Comparison of ENCODE assay signal across 19 cellular contexts in the genomic region with DNA sequence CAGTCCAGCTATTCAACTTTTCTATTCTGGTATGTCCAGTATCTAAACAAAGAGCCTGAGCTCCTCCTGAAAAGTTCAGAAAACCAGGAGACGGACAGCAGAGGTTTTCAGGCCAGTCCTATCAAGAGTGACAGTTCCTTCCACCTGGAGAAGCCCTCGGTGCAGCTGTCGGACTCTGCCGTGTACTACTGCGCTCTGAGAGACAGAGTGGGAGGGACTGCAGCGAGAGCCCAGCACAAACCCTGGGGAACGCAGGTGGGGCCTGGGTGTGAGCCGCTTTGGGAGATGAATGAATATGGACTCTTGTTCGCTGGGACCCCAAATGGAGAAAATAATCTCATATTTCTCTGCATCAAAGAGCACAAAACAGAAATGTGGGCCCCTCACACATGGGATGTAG.
DNase-seq lines count a peak whose midpoint lies in the region; ATAC-seq and TF ChIP-seq lines count a peak whose summit lies in the region.
"Had no signal": no experiment of that assay in that cellular context is flagged by ENCODE, and none has a peak within 500 bp of the region (broad histone marks: within the 10 kb centered on the region; RNA-seq: fewer than 3 reads in every experiment).

No MANE protein-coding gene starts in this region.

- DNase-seq in SK-N-SH: no peak
- peak in 1 of 10 experiments; percentile 39 for DNase-seq in CD4-positive, alpha-beta T cell
- no peak for DNase-seq in activated CD4-positive, alpha-beta memory T cell treated with anti-CD3 and anti-CD28 coated beads, Interleukin-2, amount 10 ng/mL, durations not matched to agents 7 days and 5 days
- DNase-seq in central memory CD8-positive, alpha-beta T cell (ENCODE audit: low spot score in 2 of 2): no peak
- no peak for DNase-seq in right atrium auricular region (ENCODE audit: low spot score)
- DNase-seq in NCI-H774 (lab: John Stamatoyannopoulos, UW): no peak
- DNase-seq: 8988T, adrenal gland, caudate nucleus, DMS79, HFFc6, NCI-H1417, NCI-H748 treated with DMSO at 0.1 percent for 48 hours had no signal

- no peaks in the 10 kb centered on the region for H3K9me2 ChIP-seq in SK-N-SH

- CTCF ChIA-PET in SK-N-SH (lab: Yijun Ruan, JAX): interaction anchor here (1.0 to 2.8 kb wide), 2 partner anchors 26 to 109 kb away, joined by 3 to 16 read pairs; no protein-coding TSS in a partner anchor
- CTCF ChIA-PET in CD4-positive, alpha-beta T cell (lab: Charles Lee): interaction anchor here (1.0 to 2.8 kb wide), 7 partner anchors 15 to 567 kb away, joined by 3 to 18 read pairs (median 6); no protein-coding TSS in a partner anchor
- CTCF ChIA-PET in activated CD4-positive, alpha-beta memory T cell treated with anti-CD3 and anti-CD28 coated beads, Interleukin-2, amount 10 ng/mL, durations not matched to agents 7 days and 5 days (lab: Charles Lee): interaction anchor here (0.7 to 2.4 kb wide), 11 partner anchors 11 to 567 kb away, joined by 3 to 9 read pairs (median 5); no protein-coding TSS in a partner anchor

- H3K4me3 Mint-ChIP-seq in CD4-positive, alpha-beta T cell: peak overlapping the region; percentile 88
- H3K4me3 Mint-ChIP-seq in activated CD4-positive, alpha-beta memory T cell treated with anti-CD3 and anti-CD28 coated beads, Interleukin-2, amount 10 ng/mL, durations not matched to agents 7 days and 5 days: peak overlapping the region; percentile 66
- H3K4me3 Mint-ChIP-seq in central memory CD8-positive, alpha-beta T cell: peak overlapping the region; percentile 70
- H3K4me3 Mint-ChIP-seq: HFFc6, immature natural killer cell, type B pancreatic cell had no signal

- no peak overlapping the region for H3K4me2 ChIP-seq in SK-N-SH
- H3K4me2 ChIP-seq: BLaER1 had no signal

- H3K36me3 ChIP-seq in SK-N-SH (replicated peaks in 1 of 2; ENCODE audit: control insufficient read depth in 1 of 2, insufficient read depth in 2 of 2, low read length in 1 of 2): no peaks in the 10 kb centered on the region
- H3K36me3 ChIP-seq in right atrium auricular region: no peaks in the 10 kb centered on the region
- H3K36me3 ChIP-seq: adrenal gland, BLaER1, Peyer's patch had no signal

- POLR2A ChIA-PET in SK-N-SH (lab: Yijun Ruan, JAX): no interaction called here
- POLR2A ChIA-PET in CD4-positive, alpha-beta T cell (lab: Charles Lee): interaction anchor here (0.7 to 3.1 kb wide), 14 partner anchors 10 to 855 kb away, joined by 3 to 9 read pairs (median 4); no protein-coding TSS in a partner anchor
- POLR2A ChIA-PET in activated CD4-positive, alpha-beta memory T cell treated with anti-CD3 and anti-CD28 coated beads, Interleukin-2, amount 10 ng/mL, durations not matched to agents 7 days and 5 days (lab: Charles Lee): interaction anchor here (0.6 to 2.3 kb wide), 7 partner anchors 10 to 552 kb away, joined by 3 to 8 read pairs (median 3); no protein-coding TSS in a partner anchor

- no peaks in the 10 kb centered on the region for H3F3A ChIP-seq in SK-N-SH (replicated peaks; ENCODE audit: insufficient read depth)

- no peaks in the 10 kb centered on the region for H3K9me3 Mint-ChIP-seq in CD4-positive, alpha-beta T cell
- H3K9me3 Mint-ChIP-seq in activated CD4-positive, alpha-beta memory T cell treated with anti-CD3 and anti-CD28 coated beads, Interleukin-2, amount 10 ng/mL, durations not matched to agents 7 days and 5 days: no peaks in the 10 kb centered on the region
- H3K9me3 Mint-ChIP-seq in central memory CD8-positive, alpha-beta T cell: no peaks in the 10 kb centered on the region
- H3K9me3 Mint-ChIP-seq: immature natural killer cell had no signal

- WGBS in SK-N-SH (ENCODE audit: low lambda C conversion rate): 9% methylated on average over 9 of the region's 9 CpGs

- no peak for TF ChIP-seq RAD21 in SK-N-SH (IDR thresholded peaks at IDR 0.05; ENCODE audit: low read length)

- 0 out of 2 replicates have a peak overlapping the region, but pooled peaks have one; percentile 56 for H2AFZ ChIP-seq in SK-N-SH (ENCODE audit: low read depth)

- no peak for ATAC-seq in SK-N-SH treated with all-trans-retinoic acid at 6 μM for 48 hours
- ATAC-seq in CD4-positive, alpha-beta T cell (ENCODE audit: poor library complexity): peak; percentile 30
- ATAC-seq in central memory CD8-positive, alpha-beta T cell (replicated peaks; ENCODE audit: extremely low read depth, poor library complexity, severe bottlenecking): no peak
- ATAC-seq in GM18858 (IDR thresholded peaks at IDR 0.05; ENCODE audit: unreplicated experiment): no peak

- no peaks in the 10 kb centered on the region for H3K9me3 ChIP-seq in SK-N-SH
- H3K9me3 ChIP-seq in CD4-positive, alpha-beta T cell (ENCODE audit: control insufficient read depth, low read length): no peaks in the 10 kb centered on the region
- no peaks in the 10 kb centered on the region for H3K9me3 ChIP-seq in right atrium auricular region
- H3K9me3 ChIP-seq: adrenal gland, BLaER1, Peyer's patch had no signal

- H3K4me1 Mint-ChIP-seq in CD4-positive, alpha-beta T cell (ENCODE audit: low read depth): peaks cover 31% of the 10 kb centered on the region
- H3K4me1 Mint-ChIP-seq in activated CD4-positive, alpha-beta memory T cell treated with anti-CD3 and anti-CD28 coated beads, Interleukin-2, amount 10 ng/mL, durations not matched to agents 7 days and 5 days: peaks cover 29% of the 10 kb centered on the region
- peaks cover 14% of the 10 kb centered on the region for H3K4me1 Mint-ChIP-seq in central memory CD8-positive, alpha-beta T cell

- no peaks in the 10 kb centered on the region for H3K27me3 Mint-ChIP-seq in CD4-positive, alpha-beta T cell
- H3K27me3 Mint-ChIP-seq in activated CD4-positive, alpha-beta memory T cell treated with anti-CD3 and anti-CD28 coated beads, Interleukin-2, amount 10 ng/mL, durations not matched to agents 7 days and 5 days: no peaks in the 10 kb centered on the region
- H3K27me3 Mint-ChIP-seq in central memory CD8-positive, alpha-beta T cell: no peaks in the 10 kb centered on the region

- no peaks in the 10 kb centered on the region for H3K79me2 ChIP-seq in SK-N-SH (ENCODE audit: insufficient read depth)

- peaks cover 8% of the 10 kb centered on the region for H3K36me3 Mint-ChIP-seq in CD4-positive, alpha-beta T cell (ENCODE audit: low read depth)
- peaks cover 3% of the 10 kb centered on the region for H3K36me3 Mint-ChIP-seq in activated CD4-positive, alpha-beta memory T cell treated with anti-CD3 and anti-CD28 coated beads, Interleukin-2, amount 10 ng/mL, durations not matched to agents 7 days and 5 days (ENCODE audit: low read depth)
- H3K36me3 Mint-ChIP-seq in central memory CD8-positive, alpha-beta T cell (ENCODE audit: insufficient read depth): peaks cover 9% of the 10 kb centered on the region
- H3K36me3 Mint-ChIP-seq: immature natural killer cell, type B pancreatic cell had no signal

- H3K4me3 ChIP-seq in SK-N-SH (ENCODE audit: low read depth in 2 of 2, low read length in 1 of 2) (no peak overlapping the region), right atrium auricular region (no peak overlapping the region)
- H3K4me3 ChIP-seq: adrenal gland, BLaER1, Peyer's patch had no signal

- H3K27me3 ChIP-seq in SK-N-SH (ENCODE audit: insufficient read depth) (no peaks in the 10 kb centered on the region), right atrium auricular region (no peaks in the 10 kb centered on the region)
- H3K27me3 ChIP-seq in CD4-positive, alpha-beta T cell (ENCODE audit: control insufficient read depth, insufficient read depth, low read length): no peaks in the 10 kb centered on the region
- H3K27me3 ChIP-seq: adrenal gland, BLaER1, Peyer's patch had no signal

- H4K20me1 ChIP-seq in SK-N-SH (ENCODE audit: insufficient read depth): no peaks in the 10 kb centered on the region
- H4K20me1 ChIP-seq: BLaER1 had no signal

- H3K4me1 ChIP-seq in SK-N-SH (ENCODE audit: control insufficient read depth in 1 of 2, insufficient read depth in 2 of 2, low read depth in 1 of 2, low read length in 1 of 2) (no peaks in the 10 kb centered on the region), right atrium auricular region (no peaks in the 10 kb centered on the region)
- H3K4me1 ChIP-seq: adrenal gland, BLaER1, Peyer's patch had no signal

- intact Hi-C loops in CD4-positive, alpha-beta T cell (cut with DNase I, micrococcal nuclease): loop anchor here in 1 of 2 experiments (5.0 kb wide), 1 partner anchor 39 kb away; no protein-coding TSS in a partner anchor

- no peak overlapping the region for H3K27ac ChIP-seq in SK-N-SH (ENCODE audit: low read depth in 2 of 2, low read length in 1 of 2)
- peak overlapping the region; percentile 56 for H3K27ac ChIP-seq in CD4-positive, alpha-beta T cell (ENCODE audit: low read depth, low read length)
- no peak overlapping the region for H3K27ac ChIP-seq in right atrium auricular region
- H3K27ac ChIP-seq: adrenal gland, BLaER1, Peyer's patch had no signal

- no peak for TF ChIP-seq EP300 in SK-N-SH (IDR thresholded peaks at IDR 0.05; ENCODE audit: borderline replicate concordance in 1 of 2, low read depth in 1 of 2, low read length in 1 of 2)

- peak overlapping the region; percentile 93 for H3K27ac Mint-ChIP-seq in CD4-positive, alpha-beta T cell
- peak overlapping the region; percentile 73 for H3K27ac Mint-ChIP-seq in activated CD4-positive, alpha-beta memory T cell treated with anti-CD3 and anti-CD28 coated beads, Interleukin-2, amount 10 ng/mL, durations not matched to agents 7 days and 5 days
- peak overlapping the region; percentile 47 for H3K27ac Mint-ChIP-seq in central memory CD8-positive, alpha-beta T cell (ENCODE audit: low read depth)
- H3K27ac Mint-ChIP-seq: HFFc6, immature natural killer cell, type B pancreatic cell had no signal

- H3K9ac ChIP-seq in SK-N-SH: no peak overlapping the region
- H3K9ac ChIP-seq: BLaER1 had no signal

- TF ChIP-seq CTCF in SK-N-SH (IDR thresholded peaks at IDR 0.05) (no peak), right atrium auricular region (IDR thresholded peaks at IDR 0.05) (no peak)
- no peak for TF ChIP-seq CTCF in CD4-positive, alpha-beta T cell (IDR thresholded peaks at IDR 0.05)

TF ChIP-seq in SK-N-SH, 30 proteins besides CTCF, POLR2A, EP300 and RAD21 (continues in another document):
- TF ChIP-seq RCOR1 (IDR thresholded peaks at IDR 0.05; ENCODE audit: low read length) (no peak), JUND (IDR thresholded peaks at IDR 0.05) (no peak)

TF ChIP-seq in SK-N-SH treated with all-trans-retinoic acid at 6 μM for 48 hours, 23 proteins besides CTCF, POLR2A, EP300 and RAD21 (continues in another document):
- TF ChIP-seq PPARA (CRISPR knock-in tag; IDR thresholded peaks at IDR 0.05; ENCODE audit: borderline replicate concordance): no peak
- TF ChIP-seq, protein P1, sequence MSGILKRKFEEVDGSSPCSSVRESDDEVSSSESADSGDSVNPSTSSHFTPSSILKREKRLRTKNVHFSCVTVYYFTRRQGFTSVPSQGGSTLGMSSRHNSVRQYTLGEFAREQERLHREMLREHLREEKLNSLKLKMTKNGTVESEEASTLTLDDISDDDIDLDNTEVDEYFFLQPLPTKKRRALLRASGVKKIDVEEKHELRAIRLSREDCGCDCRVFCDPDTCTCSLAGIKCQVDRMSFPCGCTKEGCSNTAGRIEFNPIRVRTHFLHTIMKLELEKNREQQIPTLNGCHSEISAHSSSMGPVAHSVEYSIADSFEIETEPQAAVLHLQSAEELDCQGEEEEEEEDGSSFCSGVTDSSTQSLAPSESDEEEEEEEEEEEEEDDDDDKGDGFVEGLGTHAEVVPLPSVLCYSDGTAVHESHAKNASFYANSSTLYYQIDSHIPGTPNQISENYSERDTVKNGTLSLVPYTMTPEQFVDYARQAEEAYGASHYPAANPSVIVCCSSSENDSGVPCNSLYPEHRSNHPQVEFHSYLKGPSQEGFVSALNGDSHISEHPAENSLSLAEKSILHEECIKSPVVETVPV (CRISPR knock-in tag; IDR thresholded peaks at IDR 0.05): no peak
